In the genomic region with DNA sequence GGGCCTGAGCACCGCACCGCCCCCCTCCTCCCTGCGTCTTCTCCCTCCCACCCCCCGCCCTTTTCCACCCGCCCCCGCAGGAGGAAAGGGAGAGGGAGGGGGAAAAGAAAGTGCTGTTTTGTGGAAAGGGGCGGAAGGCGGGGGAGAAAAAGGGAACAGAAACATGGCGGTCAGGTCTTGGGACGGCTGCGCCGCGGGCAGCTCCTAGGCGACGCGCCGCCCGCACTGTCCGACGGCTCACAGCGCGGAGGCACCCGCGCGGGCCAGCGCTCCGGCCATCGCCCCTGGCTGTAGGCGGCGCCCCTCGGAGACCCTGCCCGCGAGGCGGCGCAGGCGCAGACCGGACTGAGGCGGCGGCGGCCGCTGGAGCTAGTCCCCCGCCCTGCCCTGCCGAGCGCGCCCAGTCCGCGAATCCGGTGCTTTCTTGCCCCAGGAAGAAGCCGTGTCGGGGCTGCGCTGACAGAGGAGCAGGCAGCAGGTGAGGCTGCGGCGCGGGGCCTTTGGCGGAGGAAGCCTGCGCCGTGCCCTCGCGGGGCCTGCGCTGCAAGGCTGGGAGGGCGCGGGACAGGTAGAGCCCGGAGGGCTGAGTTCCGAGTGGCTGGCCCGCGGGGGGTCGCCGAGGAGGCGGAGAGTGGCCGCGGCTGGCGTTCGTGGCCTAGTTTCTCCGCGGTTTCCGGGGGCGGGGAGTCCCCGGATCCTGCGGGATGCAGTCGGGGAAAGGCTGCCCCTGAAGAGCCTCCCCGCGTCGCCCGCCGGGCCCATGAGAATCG, we compare ENCODE assay signal across 8 cellular contexts. TPM values are rescaled to one million over a fixed set of nuclear protein-coding genes. Genes with fewer than 3 reads are reported as not detected.
A peak's percentile ranks its signal among the peaks of the same experiment; 100 is the strongest.
DNase-seq lines count a peak whose midpoint lies in the region; ATAC-seq and TF ChIP-seq lines count a peak whose summit lies in the region.

A gene (plus strand): TSS at position 338 of the 770 bp plus-strand sequence. CDS start 45,482 bp downstream, outside the sequence.

- peak; percentile 61 for ATAC-seq in GM21737 (IDR thresholded peaks at IDR 0.05; ENCODE audit: unreplicated experiment)
- ATAC-seq in stimulated activated naive CD8-positive, alpha-beta T cell treated with anti-CD3 and anti-CD28 coated beads, Interleukin-15, amount 100 ng/mL, for 72 hours = peak; percentile 88

- H3K79me2 ChIP-seq in KMS-11 (ENCODE audit: insufficient read depth, low read depth) = peaks cover 35% of the 10 kb centered on the region; the same call in 1 of the 2 replicates

- H4K20me1 ChIP-seq in KMS-11 (ENCODE audit: insufficient read depth) = no peaks in the 10 kb centered on the region

- DNase-seq in EH (ENCODE audit: low read depth) = peak; percentile 88
- peak; percentile 80 for DNase-seq in RPMI7951 (ENCODE audit: low read depth)
- peak; percentile 82 for DNase-seq in activated T-helper 2 cell treated with anti-CD3 and anti-CD28 coated beads, Interferon-gamma antibody, Interleukin-2, Interleukin-4, amounts not matched to agents 10 μg/mL and 5 μg/mL and 100 μg/mL, durations not matched to agents 14 hours and 24 hours and 36 hours (ENCODE audit: low spot score)
- DNase-seq in fibroblast of the aortic adventitia (ENCODE audit: low read depth) = peak; percentile 77
- peak; percentile 95 for DNase-seq in nephron progenitor cell
- DNase-seq in stimulated activated naive CD8-positive, alpha-beta T cell treated with anti-CD3 and anti-CD28 coated beads, Interleukin-15, amount 100 ng/mL, for 72 hours = peak; percentile 82 to 83

- peaks cover 37% of the 10 kb centered on the region for H3K4me1 ChIP-seq in KMS-11 (ENCODE audit: low read depth, poor library complexity, severe bottlenecking)

- H3K9ac ChIP-seq in KMS-11 = peak within 1 kb of the TSS; percentile 78

- H3K27ac Mint-ChIP-seq in activated T-helper 2 cell treated with anti-CD3 and anti-CD28 coated beads, Interferon-gamma antibody, Interleukin-2, Interleukin-4, amounts not matched to agents 10 μg/mL and 5 μg/mL and 100 μg/mL, durations not matched to agents 14 hours and 24 hours and 36 hours = peak within 1 kb of the TSS; percentile 69
- H3K27ac Mint-ChIP-seq in nephron progenitor cell = peak within 1 kb of the TSS; percentile 99
- H3K27ac Mint-ChIP-seq in stimulated activated naive CD8-positive, alpha-beta T cell treated with anti-CD3 and anti-CD28 coated beads, Interleukin-15, amount 100 ng/mL, for 72 hours = peak within 1 kb of the TSS; percentile 57 to 63

- peak within 1 kb of the TSS; percentile 76 for H3K4me3 Mint-ChIP-seq in activated T-helper 2 cell treated with anti-CD3 and anti-CD28 coated beads, Interferon-gamma antibody, Interleukin-2, Interleukin-4, amounts not matched to agents 10 μg/mL and 5 μg/mL and 100 μg/mL, durations not matched to agents 14 hours and 24 hours and 36 hours (ENCODE audit: low read depth)
- no peak within 1 kb of the TSS for H3K4me3 Mint-ChIP-seq in nephron progenitor cell
- no peak within 1 kb of the TSS for H3K4me3 Mint-ChIP-seq in stimulated activated naive CD8-positive, alpha-beta T cell treated with anti-CD3 and anti-CD28 coated beads, Interleukin-15, amount 100 ng/mL, for 72 hours

- H3K27me3 Mint-ChIP-seq in activated T-helper 2 cell treated with anti-CD3 and anti-CD28 coated beads, Interferon-gamma antibody, Interleukin-2, Interleukin-4, amounts not matched to agents 10 μg/mL and 5 μg/mL and 100 μg/mL, durations not matched to agents 14 hours and 24 hours and 36 hours (ENCODE audit: low read depth) = no peaks in the 10 kb centered on the region
- peaks cover 5% of the 10 kb centered on the region for H3K27me3 Mint-ChIP-seq in nephron progenitor cell (ENCODE audit: low read depth, poor library complexity)
- no peaks in the 10 kb centered on the region for H3K27me3 Mint-ChIP-seq in stimulated activated naive CD8-positive, alpha-beta T cell treated with anti-CD3 and anti-CD28 coated beads, Interleukin-15, amount 100 ng/mL, for 72 hours

- peak within 1 kb of the TSS; percentile 99 for H3K4me2 ChIP-seq in KMS-11

- H3K27ac ChIP-seq in KMS-11 = peak within 1 kb of the TSS; percentile 70

- no peaks in the 10 kb centered on the region for H3K9me3 Mint-ChIP-seq in activated T-helper 2 cell treated with anti-CD3 and anti-CD28 coated beads, Interferon-gamma antibody, Interleukin-2, Interleukin-4, amounts not matched to agents 10 μg/mL and 5 μg/mL and 100 μg/mL, durations not matched to agents 14 hours and 24 hours and 36 hours
- H3K9me3 Mint-ChIP-seq in nephron progenitor cell = peaks cover 4% of the 10 kb centered on the region
- no peaks in the 10 kb centered on the region for H3K9me3 Mint-ChIP-seq in stimulated activated naive CD8-positive, alpha-beta T cell treated with anti-CD3 and anti-CD28 coated beads, Interleukin-15, amount 100 ng/mL, for 72 hours

- H3K4me3 ChIP-seq in KMS-11 (IDR thresholded peaks at IDR 0.05; ENCODE audit: insufficient read depth, low read depth, low read length) (no peak within 1 kb of the TSS), fibroblast of the aortic adventitia (ENCODE audit: low read depth, low read length) (peak within 1 kb of the TSS; percentile 88)

- no peak for TF ChIP-seq CTCF in KMS-11 (conservative IDR thresholded peaks at IDR 0.05; ENCODE audit: low read depth, low read length)
- TF ChIP-seq CTCF in fibroblast of the aortic adventitia (IDR thresholded peaks at IDR 0.05; ENCODE audit: insufficient read depth, low read length) = no peak
- TF ChIP-seq CTCF in nephron progenitor cell (IDR thresholded peaks at IDR 0.05) = no peak

- no peaks in the 10 kb centered on the region for H3K27me3 ChIP-seq in KMS-11 (ENCODE audit: insufficient read depth, low read depth)

- peaks cover 12% of the 10 kb centered on the region for H3K4me1 Mint-ChIP-seq in activated T-helper 2 cell treated with anti-CD3 and anti-CD28 coated beads, Interferon-gamma antibody, Interleukin-2, Interleukin-4, amounts not matched to agents 10 μg/mL and 5 μg/mL and 100 μg/mL, durations not matched to agents 14 hours and 24 hours and 36 hours (ENCODE audit: low read depth)
- peaks cover 21% of the 10 kb centered on the region for H3K4me1 Mint-ChIP-seq in nephron progenitor cell
- H3K4me1 Mint-ChIP-seq in stimulated activated naive CD8-positive, alpha-beta T cell treated with anti-CD3 and anti-CD28 coated beads, Interleukin-15, amount 100 ng/mL, for 72 hours = peaks cover 22% of the 10 kb centered on the region

- peak within 1 kb of the TSS; percentile 90 for H2AFZ ChIP-seq in KMS-11 (ENCODE audit: low read depth)

- intact Hi-C loops in activated T-helper 2 cell treated with anti-CD3 and anti-CD28 coated beads, Interferon-gamma antibody, Interleukin-2, Interleukin-4, amounts not matched to agents 10 μg/mL and 5 μg/mL and 100 μg/mL, durations not matched to agents 14 hours and 24 hours and 36 hours (cut with micrococcal nuclease) = loop anchor here (1.0 to 2.0 kb wide), 3 partner anchors 128 to 182 kb away; a partner anchor contains a TSS

- no peaks in the 10 kb centered on the region for H3K36me3 Mint-ChIP-seq in activated T-helper 2 cell treated with anti-CD3 and anti-CD28 coated beads, Interferon-gamma antibody, Interleukin-2, Interleukin-4, amounts not matched to agents 10 μg/mL and 5 μg/mL and 100 μg/mL, durations not matched to agents 14 hours and 24 hours and 36 hours (ENCODE audit: low read depth)
- H3K36me3 Mint-ChIP-seq in nephron progenitor cell (ENCODE audit: low read depth) = peaks cover 14% of the 10 kb centered on the region

- no peaks in the 10 kb centered on the region for H3K36me3 ChIP-seq in KMS-11 (ENCODE audit: insufficient read depth)

RNA-seq across cellular contexts. Expression of the gene that starts here (rescaled TPM):
- total RNA-seq in RPMI7951 (2014; rRNA removed; shearing (Covaris generic)) = 33.5 and 65.4 TPM in 2 replicates
- total RNA-seq in activated T-helper 2 cell treated with anti-CD3 and anti-CD28 coated beads, Interferon-gamma antibody, Interleukin-2, Interleukin-4, amounts not matched to agents 10 μg/mL and 5 μg/mL and 100 μg/mL, durations not matched to agents 14 hours and 24 hours and 36 hours = 19.0 and 25.0 TPM in 2 replicates
- total RNA-seq in fibroblast of the aortic adventitia (ENCODE audit: low replicate concordance) = 67.5 and 147 TPM in 2 replicates
